ENCODE assay signal across 9 cellular contexts in genomic region chr9:133238272-133238850, GRCh38. TPM values are rescaled to one million over a fixed set of nuclear protein-coding genes. Genes with fewer than 3 reads are reported as not detected.
DNase-seq lines count a peak whose midpoint lies in the region; ATAC-seq, FAIRE-seq and TF ChIP-seq lines count a peak whose summit lies in the region.
"Had no signal": no experiment of that assay in that cellular context is flagged by ENCODE, and none has a peak within 500 bp of the region (broad histone marks: within the 10 kb centered on the region; RNA-seq: fewer than 3 reads in every experiment).

No MANE protein-coding gene starts in this region.

- H3K4me3 ChIP-seq in fibroblast of lung (replicated peaks in 1 of 4; ENCODE audit: control extremely low read depth in 1 of 4, insufficient read depth in 1 of 4, low read depth in 3 of 4, low read length in 4 of 4): peak overlapping the region in 2 of 4 experiments; percentile 14 to 17
- peak overlapping the region; percentile 22 for H3K4me3 ChIP-seq in mucosa of stomach (ENCODE audit: low read length)

- no peak overlapping the region for H3K9ac ChIP-seq in fibroblast of lung (ENCODE audit: insufficient read depth, low read length)
- peak overlapping the region; percentile 6 for H3K9ac ChIP-seq in mucosa of stomach (ENCODE audit: low read length)

- H3K79me2 ChIP-seq in fibroblast of lung (ENCODE audit: control insufficient read depth, insufficient read depth, low read length): no peaks in the 10 kb centered on the region

- ATAC-seq in stimulated activated naive CD8-positive, alpha-beta T cell treated with anti-CD3 and anti-CD28 coated beads, Interleukin-15, Interleukin-2, amounts not matched to agents 100 U/mL and 50 U/mL, for 24 hours: peak; percentile 70
- ATAC-seq in GM18519 (IDR thresholded peaks at IDR 0.05; ENCODE audit: low FRiP score, unreplicated experiment): no peak
- no peak for ATAC-seq in GM21825 (IDR thresholded peaks at IDR 0.05; ENCODE audit: unreplicated experiment)
- no peak for ATAC-seq in HG03439 (IDR thresholded peaks at IDR 0.05; ENCODE audit: unreplicated experiment)

- H3K36me3 ChIP-seq in fibroblast of lung (ENCODE audit: control insufficient read depth, insufficient read depth, low read length): no peaks in the 10 kb centered on the region
- no peaks in the 10 kb centered on the region for H3K36me3 ChIP-seq in mucosa of stomach (ENCODE audit: control insufficient read depth, insufficient read depth, low read length)

- no peak for FAIRE-seq in H54 (lab: Jason Lieb, UNC)

- TF ChIP-seq CTCF in fibroblast of lung (conservative IDR thresholded peaks at IDR 0.05 in 1 of 2, IDR thresholded peaks at IDR 0.05 in 1 of 2; ENCODE audit: low read depth in 1 of 2, low read length in 2 of 2): no peak

- H2AFZ ChIP-seq in fibroblast of lung (ENCODE audit: low read length): peak overlapping the region; percentile 78

- DNase-seq in H54 (ENCODE audit: insufficient read length, low spot score) (peak; percentile 33), fibroblast of lung (ENCODE audit: low read depth in 2 of 2) (peak; percentile 6)
- peak; percentile 72 for DNase-seq in activated CD8-positive, alpha-beta memory T cell treated with anti-CD3 and anti-CD28 coated beads for 24 hours
- DNase-seq in stimulated activated naive CD8-positive, alpha-beta T cell treated with anti-CD3 and anti-CD28 coated beads, Interleukin-15, Interleukin-2, amounts not matched to agents 100 U/mL and 50 U/mL, for 24 hours: peak; percentile 56

- H3K4me2 ChIP-seq in fibroblast of lung (ENCODE audit: extremely low read depth, insufficient read depth, low read length): peak overlapping the region; percentile 54

- no peak for TF ChIP-seq POLR2A in H54 (IDR thresholded peaks at IDR 0.05; ENCODE audit: low read depth, low read length)

- H3K27me3 ChIP-seq in fibroblast of lung (ENCODE audit: control insufficient read depth, insufficient read depth, low read length): no peaks in the 10 kb centered on the region
- no peaks in the 10 kb centered on the region for H3K27me3 ChIP-seq in mucosa of stomach (ENCODE audit: control insufficient read depth, insufficient read depth, low read length)

- H4K20me1 ChIP-seq in fibroblast of lung (ENCODE audit: control insufficient read depth, extremely low read depth, insufficient read depth, low read length): no peaks in the 10 kb centered on the region

- H3K27ac ChIP-seq in fibroblast of lung (ENCODE audit: insufficient read depth, low read length): no peak overlapping the region

- no peaks in the 10 kb centered on the region for H3K9me3 ChIP-seq in fibroblast of lung (ENCODE audit: control insufficient read depth, insufficient read depth, low read depth, low read length)
- H3K9me3 ChIP-seq in mucosa of stomach (ENCODE audit: control insufficient read depth, low read length): no peaks in the 10 kb centered on the region

- H3K4me1 ChIP-seq in fibroblast of lung (ENCODE audit: control insufficient read depth, extremely low read depth, insufficient read depth, low read length) (no peaks in the 10 kb centered on the region), mucosa of stomach (ENCODE audit: control insufficient read depth, insufficient read depth, low read length) (peaks cover 24% of the 10 kb centered on the region)

RNA-seq across cellular contexts. Expression of gene OBP2B, which starts 29.3 kb away (rescaled TPM):
- total RNA-seq in fibroblast of lung: not detected in 2 replicates
- not detected in 2 replicates for polyA plus RNA-seq in fibroblast of lung
- polyA plus RNA-seq in fibroblast of lung (2012): not detected in 2 replicates
- not detected in 2 replicates for polyA minus RNA-seq in fibroblast of lung (ENCODE audit: low replicate concordance)
- total RNA-seq: pulmonary artery endothelial cell had no signal

RNA-seq across cellular contexts. Expression of gene ABO, which starts 36.6 kb away (rescaled TPM):
- total RNA-seq in fibroblast of lung: not detected in 2 replicates
- not detected in 2 replicates for polyA plus RNA-seq in fibroblast of lung
- polyA plus RNA-seq in fibroblast of lung (2012): not detected in 2 replicates
- not detected in 2 replicates for polyA minus RNA-seq in fibroblast of lung (ENCODE audit: low replicate concordance)
- total RNA-seq: pulmonary artery endothelial cell had no signal

Comparison
In these comparisons a context has a peak if more than half of its experiments do, and no peak if none do; other contexts are left out.
1. DNase-seq: peak in every context shown above with its lines; median percentile 72 in activated CD8-positive, alpha-beta memory T cell treated with anti-CD3 and anti-CD28 coated beads for 24 hours; 56 in stimulated activated naive CD8-positive, alpha-beta T cell treated with anti-CD3 and anti-CD28 coated beads, Interleukin-15, Interleukin-2, amounts not matched to agents 100 U/mL and 50 U/mL, for 24 hours; 33 in H54; 6 in fibroblast of lung.